3 cellular contexts compared by ENCODE assay signal in the genomic region with DNA sequence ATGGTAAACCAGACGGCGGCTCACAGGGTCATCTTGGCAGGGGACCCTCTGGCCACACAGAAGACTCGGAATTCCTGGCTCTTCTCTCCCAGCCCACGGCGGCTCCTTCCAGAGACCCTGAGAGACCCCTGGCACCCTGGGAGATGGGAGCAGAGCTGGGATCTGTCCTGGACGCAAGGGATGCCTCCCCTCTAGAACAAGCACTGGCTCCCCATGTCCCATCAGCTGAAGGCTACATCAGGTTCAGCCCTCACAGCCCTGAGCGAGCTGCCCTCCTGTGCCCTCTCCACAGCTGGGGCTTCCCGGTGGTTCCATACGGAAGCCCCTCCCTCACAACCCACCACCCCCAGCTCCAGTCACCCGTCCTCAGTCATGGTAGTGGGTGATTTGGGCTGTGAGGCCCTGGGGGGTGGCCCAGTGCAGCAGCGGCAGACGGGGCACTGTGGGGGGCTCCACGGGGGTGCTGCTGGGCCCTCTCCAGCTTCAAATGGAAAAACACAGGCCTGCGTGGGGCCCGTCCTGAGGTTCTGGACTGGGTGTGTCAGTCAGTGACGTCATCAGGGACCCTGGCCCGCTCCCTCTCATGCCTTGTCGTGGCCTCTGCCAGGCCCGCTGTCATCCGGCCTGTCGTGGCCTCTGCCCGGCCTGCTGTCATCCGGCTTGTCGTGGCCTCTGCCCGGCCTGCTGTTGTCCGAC.
TF ChIP-seq lines count a peak whose summit lies in the region.

No MANE protein-coding gene starts in this region.

TF ChIP-seq in HepG2, 621 proteins besides CTCF, POLR2A, EP300 and RAD21:
- no peak for TF ChIP-seq SMAD1 (CRISPR knock-in tag; IDR thresholded peaks at IDR 0.05; ENCODE audit: borderline replicate concordance, low read depth)
- TF ChIP-seq CREB1 (IDR thresholded peaks at IDR 0.05): peak; percentile 98
- no peak for TF ChIP-seq CREB1 (CRISPR knock-in tag; IDR thresholded peaks at IDR 0.05)
- no peak for TF ChIP-seq HNF4A (CRISPR knock-in tag; IDR thresholded peaks at IDR 0.05)
- TF ChIP-seq ATF7 (IDR thresholded peaks at IDR 0.05): peak; percentile 97
- 0 out of 2 replicates have a peak, but pooled peaks have one; percentile 19 for TF ChIP-seq ATF7 (CRISPR knock-in tag; IDR thresholded peaks at IDR 0.05)
- no peak for TF ChIP-seq ZNF800 (CRISPR knock-in tag; IDR thresholded peaks at IDR 0.05)

TF ChIP-seq in WTC11, 78 proteins besides CTCF, POLR2A, EP300 and RAD21:
- TF ChIP-seq ZNF396 (CRISPR knock-in tag; IDR thresholded peaks at IDR 0.05; ENCODE audit: borderline replicate concordance): no peak
- TF ChIP-seq NFATC4 (CRISPR knock-in tag; IDR thresholded peaks at IDR 0.05): no peak
- no peak for TF ChIP-seq TEAD1 (CRISPR knock-in tag; IDR thresholded peaks at IDR 0.05)
- no peak for TF ChIP-seq CREM (CRISPR knock-in tag; IDR thresholded peaks at IDR 0.05)
- TF ChIP-seq, protein P1, sequence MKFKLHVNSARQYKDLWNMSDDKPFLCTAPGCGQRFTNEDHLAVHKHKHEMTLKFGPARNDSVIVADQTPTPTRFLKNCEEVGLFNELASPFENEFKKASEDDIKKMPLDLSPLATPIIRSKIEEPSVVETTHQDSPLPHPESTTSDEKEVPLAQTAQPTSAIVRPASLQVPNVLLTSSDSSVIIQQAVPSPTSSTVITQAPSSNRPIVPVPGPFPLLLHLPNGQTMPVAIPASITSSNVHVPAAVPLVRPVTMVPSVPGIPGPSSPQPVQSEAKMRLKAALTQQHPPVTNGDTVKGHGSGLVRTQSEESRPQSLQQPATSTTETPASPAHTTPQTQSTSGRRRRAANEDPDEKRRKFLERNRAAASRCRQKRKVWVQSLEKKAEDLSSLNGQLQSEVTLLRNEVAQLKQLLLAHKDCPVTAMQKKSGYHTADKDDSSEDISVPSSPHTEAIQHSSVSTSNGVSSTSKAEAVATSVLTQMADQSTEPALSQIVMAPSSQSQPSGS (CRISPR knock-in tag; IDR thresholded peaks at IDR 0.05; ENCODE audit: borderline replicate concordance, low read depth): no peak
- TF ChIP-seq FOXJ3 (CRISPR knock-in tag; IDR thresholded peaks at IDR 0.05; ENCODE audit: borderline replicate concordance): no peak
- no peak for TF ChIP-seq ZNF416 (CRISPR knock-in tag; IDR thresholded peaks at IDR 0.05)
- no peak for TF ChIP-seq ESRRA (CRISPR knock-in tag; IDR thresholded peaks at IDR 0.05; ENCODE audit: borderline replicate concordance)
- TF ChIP-seq NFYB (CRISPR knock-in tag; conservative IDR thresholded peaks at IDR 0.05; ENCODE audit: low read depth): no peak
- TF ChIP-seq OVOL2 (CRISPR knock-in tag; IDR thresholded peaks at IDR 0.05; ENCODE audit: borderline replicate concordance): no peak
- TF ChIP-seq SOX15 (CRISPR knock-in tag; IDR thresholded peaks at IDR 0.05): no peak
- TF ChIP-seq ELF4 (CRISPR knock-in tag; IDR thresholded peaks at IDR 0.05; ENCODE audit: low read depth): no peak
- TF ChIP-seq NR3C1 (CRISPR knock-in tag; conservative IDR thresholded peaks at IDR 0.05; ENCODE audit: low read depth): no peak
- no peak for TF ChIP-seq ZNF232 (CRISPR knock-in tag; IDR thresholded peaks at IDR 0.05)
- TF ChIP-seq ZNF423 (CRISPR knock-in tag; IDR thresholded peaks at IDR 0.05): no peak
- no peak for TF ChIP-seq HMGA2 (CRISPR knock-in tag; IDR thresholded peaks at IDR 0.05)
- TF ChIP-seq JUN (CRISPR knock-in tag; IDR thresholded peaks at IDR 0.05): no peak
- TF ChIP-seq, protein P2, sequence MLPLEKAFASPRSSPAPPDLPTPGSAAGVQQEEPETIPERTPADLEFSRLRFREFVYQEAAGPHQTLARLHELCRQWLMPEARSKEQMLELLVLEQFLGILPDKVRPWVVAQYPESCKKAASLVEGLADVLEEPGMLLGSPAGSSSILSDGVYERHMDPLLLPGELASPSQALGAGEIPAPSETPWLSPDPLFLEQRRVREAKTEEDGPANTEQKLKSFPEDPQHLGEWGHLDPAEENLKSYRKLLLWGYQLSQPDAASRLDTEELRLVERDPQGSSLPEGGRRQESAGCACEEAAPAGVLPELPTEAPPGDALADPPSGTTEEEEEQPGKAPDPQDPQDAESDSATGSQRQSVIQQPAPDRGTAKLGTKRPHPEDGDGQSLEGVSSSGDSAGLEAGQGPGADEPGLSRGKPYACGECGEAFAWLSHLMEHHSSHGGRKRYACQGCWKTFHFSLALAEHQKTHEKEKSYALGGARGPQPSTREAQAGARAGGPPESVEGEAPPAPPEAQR (CRISPR knock-in tag; IDR thresholded peaks at IDR 0.05): no peak
- TF ChIP-seq ZBTB21 (CRISPR knock-in tag; IDR thresholded peaks at IDR 0.05; ENCODE audit: borderline replicate concordance): no peak

TF ChIP-seq in HEK293T, 16 proteins besides CTCF, POLR2A, EP300 and RAD21:
- TF ChIP-seq LEF1 (IDR thresholded peaks at IDR 0.05; ENCODE audit: borderline replicate concordance) (no peak), SUZ12 (IDR thresholded peaks at IDR 0.05) (no peak), FOXM1 (IDR thresholded peaks at IDR 0.05; ENCODE audit: borderline replicate concordance) (no peak), CTBP1 (IDR thresholded peaks at IDR 0.05; ENCODE audit: borderline replicate concordance) (no peak), NFRKB (IDR thresholded peaks at IDR 0.05) (no peak), FOXA1 (IDR thresholded peaks at IDR 0.05) (no peak), BHLHE40 (IDR thresholded peaks at IDR 0.05; ENCODE audit: borderline replicate concordance) (no peak), ARNT (IDR thresholded peaks at IDR 0.05) (no peak), FOXK2 (IDR thresholded peaks at IDR 0.05) (no peak), SP1 (IDR thresholded peaks at IDR 0.05) (no peak), ELF4 (IDR thresholded peaks at IDR 0.05) (no peak), L3MBTL2 (conservative IDR thresholded peaks at IDR 0.05) (no peak), TARDBP (IDR thresholded peaks at IDR 0.05) (no peak), ZNF384 (IDR thresholded peaks at IDR 0.05) (no peak), HDGF (IDR thresholded peaks at IDR 0.05; ENCODE audit: borderline replicate concordance) (no peak)
- TF ChIP-seq, protein P3, sequence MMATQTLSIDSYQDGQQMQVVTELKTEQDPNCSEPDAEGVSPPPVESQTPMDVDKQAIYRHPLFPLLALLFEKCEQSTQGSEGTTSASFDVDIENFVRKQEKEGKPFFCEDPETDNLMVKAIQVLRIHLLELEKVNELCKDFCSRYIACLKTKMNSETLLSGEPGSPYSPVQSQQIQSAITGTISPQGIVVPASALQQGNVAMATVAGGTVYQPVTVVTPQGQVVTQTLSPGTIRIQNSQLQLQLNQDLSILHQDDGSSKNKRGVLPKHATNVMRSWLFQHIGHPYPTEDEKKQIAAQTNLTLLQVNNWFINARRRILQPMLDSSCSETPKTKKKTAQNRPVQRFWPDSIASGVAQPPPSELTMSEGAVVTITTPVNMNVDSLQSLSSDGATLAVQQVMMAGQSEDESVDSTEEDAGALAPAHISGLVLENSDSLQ (IDR thresholded peaks at IDR 0.05): no peak
